9 cellular contexts compared by ENCODE assay signal in genomic region chr3:79517766-79518413, GRCh38.
DNase-seq lines count a peak whose midpoint lies in the region; ATAC-seq and TF ChIP-seq lines count a peak whose summit lies in the region.
"Had no signal": no experiment of that assay in that cellular context is flagged by ENCODE, and none has a peak within 500 bp of the region (broad histone marks: within the 10 kb centered on the region; RNA-seq: fewer than 3 reads in every experiment).

No MANE protein-coding gene starts in this region.

- intact Hi-C loops in A673 (cut with micrococcal nuclease; ENCODE audit: unreplicated experiment): loop anchor here (5.0 kb wide), 1 partner anchor 856 kb away; no protein-coding TSS in a partner anchor

- BruUV-seq in A673 (replicated peaks; lab: Mats Ljungman, UMichigan): no TSS peak

- H3K4me3 Mint-ChIP-seq in glutamatergic neuron (ENCODE audit: unreplicated experiment): no peak overlapping the region
- H3K4me3 Mint-ChIP-seq: activated CD8-positive, alpha-beta T cell treated with anti-CD3 and anti-CD28 coated beads, Interleukin-2, amount 10 ng/mL, durations not matched to agents 7 days and 5 days had no signal

- POLR2A ChIA-PET in A673 (lab: Charles Lee; ENCODE audit: low non-redundant PET): no interaction called here

- no peak overlapping the region for H3K4me3 ChIP-seq in A673 (ENCODE audit: low read depth, low read length, poor library complexity, severe bottlenecking)

- H3K4me1 Mint-ChIP-seq in glutamatergic neuron (ENCODE audit: low read depth, unreplicated experiment): peaks cover 2% of the 10 kb centered on the region

- H3K27ac Mint-ChIP-seq in glutamatergic neuron (ENCODE audit: unreplicated experiment): no peak overlapping the region
- H3K27ac Mint-ChIP-seq: activated CD8-positive, alpha-beta T cell treated with anti-CD3 and anti-CD28 coated beads, Interleukin-2, amount 10 ng/mL, durations not matched to agents 7 days and 5 days had no signal

- CTCF ChIA-PET in A673 (lab: Charles Lee): interaction anchor here (1.2 kb wide), 1 partner anchor 431 kb away, joined by 3 read pairs; no protein-coding TSS in a partner anchor

- H3K27me3 ChIP-seq in A673 (replicated peaks; ENCODE audit: insufficient read depth, low read depth, low read length, poor library complexity): no peaks in the 10 kb centered on the region

- no peaks in the 10 kb centered on the region for H3K36me3 Mint-ChIP-seq in glutamatergic neuron (ENCODE audit: unreplicated experiment)

- ATAC-seq in GM18868 (IDR thresholded peaks at IDR 0.05; ENCODE audit: unreplicated experiment) (peak; percentile 35), GM19351 (IDR thresholded peaks at IDR 0.05; ENCODE audit: unreplicated experiment) (no peak)
- ATAC-seq: activated CD8-positive, alpha-beta T cell treated with anti-CD3 and anti-CD28 coated beads, Interleukin-2, amount 10 ng/mL, durations not matched to agents 7 days and 5 days had no signal

- no peaks in the 10 kb centered on the region for H3K9me3 Mint-ChIP-seq in glutamatergic neuron (ENCODE audit: unreplicated experiment)

- H3K9me3 ChIP-seq in A673 (ENCODE audit: low read depth, low read length, poor library complexity, severe bottlenecking): no peaks in the 10 kb centered on the region

- H3K27me3 Mint-ChIP-seq in glutamatergic neuron (ENCODE audit: unreplicated experiment): peaks cover 2% of the 10 kb centered on the region

- H3K36me3 ChIP-seq in A673 (ENCODE audit: insufficient read depth, low read length, poor library complexity, severe bottlenecking): no peaks in the 10 kb centered on the region

- peak; percentile 69 for TF ChIP-seq CTCF in A673 (conservative IDR thresholded peaks at IDR 0.05; ENCODE audit: low read depth, low read length)
- TF ChIP-seq CTCF in glutamatergic neuron (IDR thresholded peaks at IDR 0.05; ENCODE audit: partially characterized antibody, unreplicated experiment): peak; percentile 50

- DNase-seq in A673 (ENCODE audit: low spot score) (peak; percentile 56), RPMI8226 (peak; percentile 13), glutamatergic neuron (peak; percentile 31), HuH-7.5 (ENCODE audit: low spot score) (no peak), T-helper 9 cell (no peak)
- DNase-seq in stimulated activated CD4-positive, alpha-beta T cell treated with anti-CD3 and anti-CD28 coated beads, Interleukin-12 subunit alpha, Interleukin-12 subunit beta, amount 100 ng/mL, for 4 hours: no peak
- DNase-seq: activated CD8-positive, alpha-beta T cell treated with anti-CD3 and anti-CD28 coated beads, Interleukin-2, amount 10 ng/mL, durations not matched to agents 7 days and 5 days had no signal

- H3K27ac ChIP-seq in A673 (ENCODE audit: low read depth, low read length, poor library complexity, severe bottlenecking): no peak overlapping the region

- H3K4me1 ChIP-seq in A673 (ENCODE audit: insufficient read depth, low read length, poor library complexity, severe bottlenecking): peaks cover 18% of the 10 kb centered on the region

Comparison
In these comparisons a context has a peak if more than half of its experiments do, and no peak if none do; other contexts are left out.
1. DNase-seq: peak in A673 (single experiment), RPMI8226 (single experiment) and glutamatergic neuron (single experiment); none in stimulated activated CD4-positive, alpha-beta T cell treated with anti-CD3 and anti-CD28 coated beads, Interleukin-12 subunit alpha, Interleukin-12 subunit beta, amount 100 ng/mL, for 4 hours (single experiment), HuH-7.5 (single experiment) and T-helper 9 cell (single experiment).